9 cellular contexts compared by ENCODE assay signal in the genomic region with DNA sequence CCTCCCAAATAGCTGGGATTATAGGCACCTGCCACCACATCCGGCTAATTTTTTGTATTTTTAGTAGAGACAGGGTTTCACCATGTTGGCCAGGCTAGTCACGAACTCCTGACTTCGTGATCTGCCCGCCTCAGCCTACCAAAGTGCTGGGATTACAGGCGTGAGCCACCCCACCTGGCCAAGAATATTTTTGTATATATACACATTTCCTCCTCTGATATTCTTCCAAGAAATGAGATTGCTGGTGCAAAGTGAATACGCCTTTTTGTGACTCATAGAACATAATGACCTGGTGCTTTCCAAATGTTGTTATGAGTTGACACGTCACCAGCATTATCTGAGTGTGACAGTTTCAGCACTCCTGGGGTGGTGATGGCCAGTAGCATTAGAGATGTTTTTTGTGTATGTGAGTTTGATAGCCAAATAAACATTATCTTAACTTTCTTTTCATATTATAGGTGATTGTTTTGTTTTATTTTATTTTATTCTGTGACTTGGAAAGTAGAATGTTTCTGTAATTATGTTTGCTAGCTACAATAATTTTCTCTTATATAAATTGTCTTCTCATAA. TPM values are rescaled to one million over a fixed set of nuclear protein-coding genes. Genes with fewer than 3 reads are reported as not detected.
DNase-seq lines count a peak whose midpoint lies in the region; ATAC-seq and TF ChIP-seq lines count a peak whose summit lies in the region.
"Had no signal": no experiment of that assay in that cellular context is flagged by ENCODE, and none has a peak within 500 bp of the region (broad histone marks: within the 10 kb centered on the region; RNA-seq: fewer than 3 reads in every experiment).

No MANE protein-coding gene starts in this region.

- H3K27me3 ChIP-seq in osteoblast (ENCODE audit: insufficient read depth, low read length): no peaks in the 10 kb centered on the region
- H3K27me3 ChIP-seq: adrenal gland had no signal

- no peak overlapping the region for H3K27ac ChIP-seq in osteoblast (ENCODE audit: low read depth, low read length)
- H3K27ac ChIP-seq: adrenal gland had no signal

- DNase-seq in astrocyte of the spinal cord (ENCODE audit: low read depth, low spot score) (peak; percentile 72), osteoblast (ENCODE audit: insufficient read length, low spot score, missing footprints) (peak; percentile 29), SK-N-DZ (ENCODE audit: low spot score) (no peak)
- no peak for DNase-seq in stimulated activated CD4-positive, alpha-beta T cell treated with anti-CD3 and anti-CD28 coated beads, Interleukin-4, amount 100 ng/mL, for 24 hours
- DNase-seq: adrenal gland had no signal

- no peak overlapping the region for H3K4me3 ChIP-seq in astrocyte of the spinal cord (ENCODE audit: low read depth, low read length)
- no peak overlapping the region for H3K4me3 ChIP-seq in osteoblast (ENCODE audit: insufficient read depth, low read length)
- H3K4me3 ChIP-seq: adrenal gland had no signal

- H2AFZ ChIP-seq in osteoblast (ENCODE audit: low read length): no peak overlapping the region

- no peaks in the 10 kb centered on the region for H4K20me1 ChIP-seq in osteoblast (ENCODE audit: insufficient read depth, low read length)

- ATAC-seq in GM18867 (IDR thresholded peaks at IDR 0.05; ENCODE audit: unreplicated experiment) (peak; percentile 75), HG03066 (IDR thresholded peaks at IDR 0.05; ENCODE audit: low read depth, unreplicated experiment) (peak; percentile 45), GM21447 (IDR thresholded peaks at IDR 0.05; ENCODE audit: unreplicated experiment) (no peak), HG03097 (IDR thresholded peaks at IDR 0.05; ENCODE audit: low FRiP score, unreplicated experiment) (no peak)

- TF ChIP-seq CTCF in astrocyte of the spinal cord (IDR thresholded peaks at IDR 0.05; ENCODE audit: low read depth, low read length) (no peak), osteoblast (IDR thresholded peaks at IDR 0.05; ENCODE audit: extremely low read depth, low read depth, low read length) (no peak)

- no peaks in the 10 kb centered on the region for H3K79me2 ChIP-seq in osteoblast (ENCODE audit: insufficient read depth, low read length)

- H3K4me2 ChIP-seq in osteoblast (ENCODE audit: insufficient read depth, low read length): no peak overlapping the region

- in situ Hi-C loops in astrocyte of the spinal cord (cut with HindIII; ENCODE audit: low sequenced_read_pairs): no loop called here

- H3K36me3 ChIP-seq in osteoblast (ENCODE audit: insufficient read depth, low read length): no peaks in the 10 kb centered on the region
- H3K36me3 ChIP-seq: adrenal gland had no signal

- H3K4me1 ChIP-seq in osteoblast (ENCODE audit: insufficient read depth, low read length): no peaks in the 10 kb centered on the region
- H3K4me1 ChIP-seq: adrenal gland had no signal

- H3K9me3 ChIP-seq in osteoblast (ENCODE audit: low read depth, low read length): no peaks in the 10 kb centered on the region
- H3K9me3 ChIP-seq: adrenal gland had no signal

RNA-seq across cellular contexts. Expression of a gene that starts 54.9 kb away (rescaled TPM):
- 3.6 and 4.7 TPM in 2 replicates for total RNA-seq in osteoblast
- polyA plus RNA-seq in SK-N-DZ (2014; cell fraction: cytosol; rRNA removed): not detected in 2 replicates
- not detected in 2 replicates for polyA plus RNA-seq in SK-N-DZ (2014; cell fraction: nucleus; rRNA removed)

Comparison
In these comparisons a context has a peak if more than half of its experiments do, and no peak if none do; other contexts are left out.
1. ATAC-seq: peak in GM18867 (single experiment) and HG03066 (single experiment); none in GM21447 (single experiment) and HG03097 (single experiment).
2. DNase-seq: peak in astrocyte of the spinal cord (single experiment) and osteoblast (single experiment); none in SK-N-DZ (single experiment) and stimulated activated CD4-positive, alpha-beta T cell treated with anti-CD3 and anti-CD28 coated beads, Interleukin-4, amount 100 ng/mL, for 24 hours (single experiment).